ENCODE assay signal across 13 cellular contexts in genomic region chr22:18968011-18968749, GRCh38. TPM values are rescaled to one million over a fixed set of nuclear protein-coding genes. Genes with fewer than 3 reads are reported as not detected.
DNase-seq lines count a peak whose midpoint lies in the region; ATAC-seq and TF ChIP-seq lines count a peak whose summit lies in the region.
"Had no signal": no experiment of that assay in that cellular context is flagged by ENCODE, and none has a peak within 500 bp of the region (broad histone marks: within the 10 kb centered on the region; RNA-seq: fewer than 3 reads in every experiment).

No MANE protein-coding gene starts in this region.

- ATAC-seq in GM21529 (IDR thresholded peaks at IDR 0.05; ENCODE audit: unreplicated experiment): no peak
- no peak for ATAC-seq in GM21381 (IDR thresholded peaks at IDR 0.05; ENCODE audit: unreplicated experiment)
- ATAC-seq in HG03039 (IDR thresholded peaks at IDR 0.05; ENCODE audit: unreplicated experiment): no peak

- H3K36me3 ChIP-seq in neuronal stem cell (replicated peaks in 1 of 2; ENCODE audit: control insufficient read depth in 2 of 2, insufficient read depth in 2 of 2, low read length in 2 of 2): no peaks in the 10 kb centered on the region
- H3K36me3 ChIP-seq: HAP-1, Peyer's patch had no signal

- no peak overlapping the region for H3K4me2 ChIP-seq in neuronal stem cell (ENCODE audit: insufficient read depth, low read length, poor library complexity, severe bottlenecking)

- H3K79me1 ChIP-seq in neuronal stem cell (ENCODE audit: low read depth, low read length): peaks cover 9% of the 10 kb centered on the region

- H3K9me3 ChIP-seq in neuronal stem cell (replicated peaks in 1 of 2; ENCODE audit: control insufficient read depth in 2 of 2, insufficient read depth in 1 of 2, low read depth in 1 of 2, low read length in 2 of 2): no peaks in the 10 kb centered on the region
- H3K9me3 ChIP-seq: HAP-1, Peyer's patch had no signal

- no peaks in the 10 kb centered on the region for H3K27me3 ChIP-seq in neuronal stem cell (ENCODE audit: control insufficient read depth in 3 of 3, insufficient read depth in 3 of 3, low read depth in 1 of 3, low read length in 3 of 3)

- no peak overlapping the region for H3K4me3 ChIP-seq in fibroblast of the aortic adventitia (ENCODE audit: low read depth, low read length)
- no peak overlapping the region for H3K4me3 ChIP-seq in neuronal stem cell (ENCODE audit: low read length in 2 of 2)
- H3K4me3 ChIP-seq: HAP-1, Peyer's patch had no signal

- WGBS in neuronal stem cell (ENCODE audit: extremely low coverage in 2 of 2, insufficient read length in 2 of 2, insufficient replicate concordance in 1 of 2), 2 donors: no CpG with 5 or more reads among the region's 20 CpGs

- H2AK5ac ChIP-seq in neuronal stem cell (ENCODE audit: low read depth, low read length): peak overlapping the region; percentile 28

- no peak overlapping the region for H3K9ac ChIP-seq in neuronal stem cell (ENCODE audit: low read depth, low read length, poor library complexity)

- H2BK12ac ChIP-seq in neuronal stem cell (ENCODE audit: low read length): no peak overlapping the region

- H3K4ac ChIP-seq in neuronal stem cell (ENCODE audit: low read length): no peak overlapping the region

- H3K18ac ChIP-seq in neuronal stem cell (ENCODE audit: low read length): no peak overlapping the region

- H2BK120ac ChIP-seq in neuronal stem cell (ENCODE audit: low read depth, low read length): no peak overlapping the region

- no peak overlapping the region for H2BK5ac ChIP-seq in neuronal stem cell (ENCODE audit: low read length)

- no peak for TF ChIP-seq CTCF in fibroblast of the aortic adventitia (IDR thresholded peaks at IDR 0.05; ENCODE audit: insufficient read depth, low read length)

- H4K8ac ChIP-seq in neuronal stem cell (ENCODE audit: low read depth, low read length): peak overlapping the region; percentile 43

- peak overlapping the region; percentile 93 for H3K23ac ChIP-seq in neuronal stem cell (ENCODE audit: low read depth, low read length, poor library complexity)

- DNase-seq in GM04504 (ENCODE audit: low read depth) (peak; percentile 3), RPMI7951 (ENCODE audit: low read depth) (peak; percentile 6), fibroblast of the aortic adventitia (ENCODE audit: low read depth) (peak; percentile 16), neuronal stem cell (ENCODE audit: low spot score) (peak; percentile 51), NCI-H2107 (lab: John Stamatoyannopoulos, UW) (no peak)
- DNase-seq: activated CD4-positive, alpha-beta T cell treated with anti-CD3 and anti-CD28 coated beads, Interleukin-2, amount 50 U/mL, for 1 hour; DMS153; NCI-H1105 had no signal

- no peak overlapping the region for H4K91ac ChIP-seq in neuronal stem cell (ENCODE audit: low read depth, low read length, poor library complexity)

- H2AFZ ChIP-seq in neuronal stem cell (ENCODE audit: low read length): no peak overlapping the region

- H3K4me1 ChIP-seq in neuronal stem cell (ENCODE audit: control insufficient read depth in 2 of 2, insufficient read depth in 1 of 2, low read depth in 1 of 2, low read length in 2 of 2): peaks cover 11 to 19% of the 10 kb centered on the region in 2 donors

- H2BK15ac ChIP-seq in neuronal stem cell (ENCODE audit: low read length): no peak overlapping the region

- no peak overlapping the region for H3K14ac ChIP-seq in neuronal stem cell (ENCODE audit: low read length)

- H3K27ac ChIP-seq in neuronal stem cell (replicated peaks; ENCODE audit: low read length): no peak overlapping the region
- H3K27ac ChIP-seq: Peyer's patch had no signal

RNA-seq across cellular contexts. Expression of gene PRODH, which starts 32.1 kb away (rescaled TPM):
- not detected in 2 replicates for total RNA-seq in RPMI7951 (2014; rRNA removed; shearing (Covaris generic))
- total RNA-seq in fibroblast of the aortic adventitia (ENCODE audit: low replicate concordance): 0.74 TPM in 1 of 2 replicates, not detected in the other
- polyA plus RNA-seq in neuronal stem cell (2013, experiment 1 of 2): 8.3 TPM
- polyA plus RNA-seq in neuronal stem cell (2013, experiment 2 of 2): 8.3 TPM
